ENCODE assay signal across 21 cellular contexts in genomic region chr20:47950557-47951283, GRCh38.
"Had no signal": no experiment of that assay in that cellular context is flagged by ENCODE, and none has a peak within 500 bp of the region (broad histone marks: within the 10 kb centered on the region; RNA-seq: fewer than 3 reads in every experiment).

No MANE protein-coding gene starts in this region.

- ATAC-seq: activated CD8-positive, alpha-beta memory T cell treated with anti-CD3 and anti-CD28 coated beads, Interleukin-2, amount 10 ng/mL, durations not matched to agents 7 days and 5 days; activated naive CD8-positive, alpha-beta T cell treated with anti-CD3 and anti-CD28 coated beads, Interleukin-2, amount 50 U/mL, for 24 hours had no signal

- H3K27ac ChIP-seq: dorsolateral prefrontal cortex, hepatocyte, suprapubic skin had no signal

- H3K9me3 ChIP-seq: left ventricle myocardium inferior, suprapubic skin had no signal

- H3K27me3 ChIP-seq: hepatocyte, suprapubic skin had no signal

- H3K4me2 ChIP-seq: hepatocyte had no signal

- H3K4me3 Mint-ChIP-seq: activated CD8-positive, alpha-beta memory T cell treated with anti-CD3 and anti-CD28 coated beads, Interleukin-2, amount 10 ng/mL, durations not matched to agents 7 days and 5 days; activated naive CD4-positive, alpha-beta T cell treated with anti-CD3 and anti-CD28 coated beads for 36 hours; activated naive CD8-positive, alpha-beta T cell treated with anti-CD3 and anti-CD28 coated beads, Interleukin-2, amount 50 U/mL, for 24 hours; endodermal cell; memory B cell; nephron progenitor cell; stimulated activated naive CD8-positive, alpha-beta T cell treated with anti-CD3 and anti-CD28 coated beads, Interleukin-15, Interleukin-2, amounts not matched to agents 100 ng/mL and 50 ng/mL, for 24 hours; type B pancreatic cell had no signal

- H3K27ac Mint-ChIP-seq: activated CD8-positive, alpha-beta memory T cell treated with anti-CD3 and anti-CD28 coated beads, Interleukin-2, amount 10 ng/mL, durations not matched to agents 7 days and 5 days; activated naive CD4-positive, alpha-beta T cell treated with anti-CD3 and anti-CD28 coated beads for 36 hours; activated naive CD8-positive, alpha-beta T cell treated with anti-CD3 and anti-CD28 coated beads, Interleukin-2, amount 50 U/mL, for 24 hours; activated T-helper 2 cell treated with anti-CD3 and anti-CD28 coated beads, Interferon-gamma antibody, Interleukin-2, Interleukin-4, amounts not matched to agents 10 μg/mL and 5 μg/mL and 100 μg/mL, durations not matched to agents 14 hours and 24 hours and 36 hours; endodermal cell; memory B cell; stimulated activated naive CD8-positive, alpha-beta T cell treated with anti-CD3 and anti-CD28 coated beads, Interleukin-15, Interleukin-2, amounts not matched to agents 100 ng/mL and 50 ng/mL, for 24 hours; type B pancreatic cell had no signal

- H3K4me3 ChIP-seq: dorsolateral prefrontal cortex, hepatocyte, left ventricle myocardium inferior, suprapubic skin had no signal

- H2AFZ ChIP-seq: hepatocyte had no signal

- H3K36me3 Mint-ChIP-seq: activated CD8-positive, alpha-beta memory T cell treated with anti-CD3 and anti-CD28 coated beads, Interleukin-2, amount 10 ng/mL, durations not matched to agents 7 days and 5 days; memory B cell; type B pancreatic cell had no signal

- H3K4me1 Mint-ChIP-seq: activated CD8-positive, alpha-beta memory T cell treated with anti-CD3 and anti-CD28 coated beads, Interleukin-2, amount 10 ng/mL, durations not matched to agents 7 days and 5 days; activated naive CD8-positive, alpha-beta T cell treated with anti-CD3 and anti-CD28 coated beads, Interleukin-2, amount 50 U/mL, for 24 hours had no signal

- H3K79me2 ChIP-seq: hepatocyte had no signal

- FAIRE-seq: small intestine had no signal

- H3K9me3 Mint-ChIP-seq: activated naive CD4-positive, alpha-beta T cell treated with anti-CD3 and anti-CD28 coated beads for 36 hours; activated naive CD8-positive, alpha-beta T cell treated with anti-CD3 and anti-CD28 coated beads, Interleukin-2, amount 50 U/mL, for 24 hours; activated T-helper 2 cell treated with anti-CD3 and anti-CD28 coated beads, Interferon-gamma antibody, Interleukin-2, Interleukin-4, amounts not matched to agents 10 μg/mL and 5 μg/mL and 100 μg/mL, durations not matched to agents 14 hours and 24 hours and 36 hours; endodermal cell; memory B cell; nephron progenitor cell; stimulated activated naive CD8-positive, alpha-beta T cell treated with anti-CD3 and anti-CD28 coated beads, Interleukin-15, Interleukin-2, amounts not matched to agents 100 ng/mL and 50 ng/mL, for 24 hours had no signal

- H3K4me1 ChIP-seq: suprapubic skin had no signal

- H3K36me3 ChIP-seq: left ventricle myocardium inferior, suprapubic skin had no signal

- DNase-seq: activated CD4-positive, alpha-beta T cell treated with anti-CD3 and anti-CD28 coated beads for 1 hour; activated CD4-positive, alpha-beta T cell treated with anti-CD3 and anti-CD28 coated beads, Interleukin-2, amount 50 U/mL, for 48 hours; activated CD8-positive, alpha-beta memory T cell treated with anti-CD3 and anti-CD28 coated beads, Interleukin-2, amount 10 ng/mL, durations not matched to agents 7 days and 5 days; activated naive CD4-positive, alpha-beta T cell treated with anti-CD3 and anti-CD28 coated beads for 36 hours; activated naive CD8-positive, alpha-beta T cell treated with anti-CD3 and anti-CD28 coated beads, Interleukin-2, amount 50 U/mL, for 24 hours; activated T-cell treated with anti-CD3 and anti-CD28 coated beads, Interleukin-2, amount 50 U/mL, for 1 hour; aorta; dorsolateral prefrontal cortex; endodermal cell; left ventricle myocardium inferior; nephron progenitor cell; occipital lobe; right cardiac atrium; small intestine; T-helper 9 cell had no signal
